Comparison of ENCODE assay signal across 17 cellular contexts in the genomic region with DNA sequence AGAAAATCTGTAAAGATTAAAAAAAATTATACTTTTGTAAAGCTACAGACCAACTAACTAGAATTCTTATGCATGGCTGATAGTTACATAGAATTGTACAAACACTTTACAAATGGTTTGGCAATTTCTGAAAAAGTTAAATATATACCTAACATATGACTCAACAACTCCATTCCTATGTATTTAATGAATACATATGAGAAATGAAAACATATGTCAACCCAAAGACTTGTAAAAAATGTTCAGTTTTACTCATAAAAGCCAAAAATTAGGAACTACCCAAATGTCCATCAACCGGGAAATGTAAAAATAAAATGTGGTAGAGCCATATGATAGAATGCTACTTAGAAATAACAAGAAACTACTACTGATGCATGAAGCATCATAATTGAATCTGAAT.
DNase-seq lines count a peak whose midpoint lies in the region; ATAC-seq and TF ChIP-seq lines count a peak whose summit lies in the region.
"Had no signal": no experiment of that assay in that cellular context is flagged by ENCODE, and none has a peak within 500 bp of the region (broad histone marks: within the 10 kb centered on the region; RNA-seq: fewer than 3 reads in every experiment).

No MANE protein-coding gene starts in this region.

- peak; percentile 75 to 78 for ATAC-seq in stimulated activated naive B cell treated with anti-CD40 and anti-IgM and Interleukin-4, amounts not matched to agents 10 μg/mL and 1 μg/mL and 100 μg/mL, for 72 hours (replicated peaks)
- ATAC-seq in HG02571 (IDR thresholded peaks at IDR 0.05; ENCODE audit: unreplicated experiment) (no peak), lower lobe of right lung (no peak)
- ATAC-seq in activated CD4-positive, alpha-beta T cell treated with anti-CD3 and anti-CD28 coated beads for 36 hours = no peak
- ATAC-seq: CD8-positive, alpha-beta T cell had no signal

- H3K4me3 ChIP-seq in OCI-LY3 (ENCODE audit: low read length) (no peak overlapping the region), lower lobe of right lung (no peak overlapping the region)
- H3K4me3 ChIP-seq: BLaER1 had no signal

- H3K9me3 Mint-ChIP-seq in stimulated activated naive B cell treated with anti-CD40 and anti-IgM and Interleukin-4, amounts not matched to agents 10 μg/mL and 1 μg/mL and 100 μg/mL, for 72 hours = no peaks in the 10 kb centered on the region
- peaks cover 2% of the 10 kb centered on the region for H3K9me3 Mint-ChIP-seq in activated CD4-positive, alpha-beta T cell treated with anti-CD3 and anti-CD28 coated beads for 36 hours (ENCODE audit: low read depth)

- intact Hi-C loops in activated CD4-positive, alpha-beta T cell treated with anti-CD3 and anti-CD28 coated beads for 36 hours (cut with DNase I, micrococcal nuclease) = no loop called here
- intact Hi-C loops in lower lobe of right lung (cut with DNase I) = no loop called here

- TF ChIP-seq CTCF in OCI-LY3 (IDR thresholded peaks at IDR 0.05; ENCODE audit: low read depth, low read length) = no peak
- no peak for TF ChIP-seq CTCF in lower lobe of right lung (IDR thresholded peaks at IDR 0.05)

- H3K4me1 ChIP-seq in OCI-LY3 (ENCODE audit: low read length) = peaks cover 51% of the 10 kb centered on the region
- no peaks in the 10 kb centered on the region for H3K4me1 ChIP-seq in lower lobe of right lung
- H3K4me1 ChIP-seq: BE2C, Caco-2 had no signal

- H3K9me3 ChIP-seq in OCI-LY3 (ENCODE audit: insufficient read depth, low read length) = no peaks in the 10 kb centered on the region
- H3K9me3 ChIP-seq in lower lobe of right lung = no peaks in the 10 kb centered on the region
- H3K9me3 ChIP-seq: BE2C, BLaER1, Caco-2 had no signal

- H3K27ac ChIP-seq in OCI-LY3 (ENCODE audit: low read length) (peak overlapping the region; percentile 81), lower lobe of right lung (no peak overlapping the region)
- H3K27ac ChIP-seq: BLaER1 had no signal

- no peak for DNase-seq in stimulated activated naive B cell treated with anti-CD40 and anti-IgM and Interleukin-4, amounts not matched to agents 10 μg/mL and 1 μg/mL and 100 μg/mL, for 72 hours
- no peak for DNase-seq in activated CD4-positive, alpha-beta T cell treated with anti-CD3 and anti-CD28 coated beads for 36 hours
- no peak for DNase-seq in lower lobe of right lung
- DNase-seq: 8988T; ACHN; BE2C; C1 segment of cervical spinal cord; Caco-2; Calu3; CD4-positive, CD25-positive, alpha-beta regulatory T cell; CD8-positive, alpha-beta T cell; DMS79 treated with DMSO at 0.1 percent for 48 hours; GF-D8 had no signal

- no peaks in the 10 kb centered on the region for H3K36me3 Mint-ChIP-seq in stimulated activated naive B cell treated with anti-CD40 and anti-IgM and Interleukin-4, amounts not matched to agents 10 μg/mL and 1 μg/mL and 100 μg/mL, for 72 hours
- no peaks in the 10 kb centered on the region for H3K36me3 Mint-ChIP-seq in activated CD4-positive, alpha-beta T cell treated with anti-CD3 and anti-CD28 coated beads for 36 hours (ENCODE audit: low read depth)
- H3K36me3 Mint-ChIP-seq: CD14-positive monocyte; CD4-positive, CD25-positive, alpha-beta regulatory T cell; CD8-positive, alpha-beta T cell had no signal

- CTCF ChIA-PET in activated CD4-positive, alpha-beta T cell treated with anti-CD3 and anti-CD28 coated beads for 36 hours (lab: Charles Lee) = no interaction called here

- H4K20me1 ChIP-seq in OCI-LY3 (ENCODE audit: insufficient read depth, low read length) = no peaks in the 10 kb centered on the region
- H4K20me1 ChIP-seq: BLaER1 had no signal

- no peaks in the 10 kb centered on the region for H3K79me2 ChIP-seq in OCI-LY3 (ENCODE audit: low read length)

- no peaks in the 10 kb centered on the region for H3K27me3 Mint-ChIP-seq in stimulated activated naive B cell treated with anti-CD40 and anti-IgM and Interleukin-4, amounts not matched to agents 10 μg/mL and 1 μg/mL and 100 μg/mL, for 72 hours
- H3K27me3 Mint-ChIP-seq in activated CD4-positive, alpha-beta T cell treated with anti-CD3 and anti-CD28 coated beads for 36 hours = no peaks in the 10 kb centered on the region
- H3K27me3 Mint-ChIP-seq: CD4-positive, CD25-positive, alpha-beta regulatory T cell had no signal

- H3K27me3 ChIP-seq in OCI-LY3 (ENCODE audit: low read depth, low read length) = no peaks in the 10 kb centered on the region
- no peaks in the 10 kb centered on the region for H3K27me3 ChIP-seq in lower lobe of right lung (ENCODE audit: low read depth)
- H3K27me3 ChIP-seq: BE2C, BLaER1 had no signal

- H3K9ac ChIP-seq in OCI-LY3 (ENCODE audit: low read length) = no peak overlapping the region
- H3K9ac ChIP-seq: BLaER1 had no signal

- H3K27ac Mint-ChIP-seq in stimulated activated naive B cell treated with anti-CD40 and anti-IgM and Interleukin-4, amounts not matched to agents 10 μg/mL and 1 μg/mL and 100 μg/mL, for 72 hours = no peak overlapping the region
- H3K27ac Mint-ChIP-seq in activated CD4-positive, alpha-beta T cell treated with anti-CD3 and anti-CD28 coated beads for 36 hours = no peak overlapping the region
- H3K27ac Mint-ChIP-seq: CD14-positive monocyte; CD8-positive, alpha-beta T cell had no signal

- no peak overlapping the region for H2AFZ ChIP-seq in OCI-LY3 (ENCODE audit: low read depth, low read length)

- peak overlapping the region; percentile 50 for H3K4me2 ChIP-seq in OCI-LY3 (ENCODE audit: low read length)
- H3K4me2 ChIP-seq: BLaER1 had no signal

- peaks cover 7% of the 10 kb centered on the region for H3K36me3 ChIP-seq in OCI-LY3 (replicated peaks; ENCODE audit: low read depth, low read length)
- H3K36me3 ChIP-seq in lower lobe of right lung = no peaks in the 10 kb centered on the region
- H3K36me3 ChIP-seq: BE2C, BLaER1 had no signal

- peaks cover 10 to 16% of the 10 kb centered on the region in 2 donors for H3K4me1 Mint-ChIP-seq in stimulated activated naive B cell treated with anti-CD40 and anti-IgM and Interleukin-4, amounts not matched to agents 10 μg/mL and 1 μg/mL and 100 μg/mL, for 72 hours
- peaks cover 21% of the 10 kb centered on the region for H3K4me1 Mint-ChIP-seq in activated CD4-positive, alpha-beta T cell treated with anti-CD3 and anti-CD28 coated beads for 36 hours
- H3K4me1 Mint-ChIP-seq: CD14-positive monocyte had no signal

- POLR2A ChIA-PET in activated CD4-positive, alpha-beta T cell treated with anti-CD3 and anti-CD28 coated beads for 36 hours (lab: Charles Lee) = no interaction called here

- no peak overlapping the region for H3K4me3 Mint-ChIP-seq in stimulated activated naive B cell treated with anti-CD40 and anti-IgM and Interleukin-4, amounts not matched to agents 10 μg/mL and 1 μg/mL and 100 μg/mL, for 72 hours
- no peak overlapping the region for H3K4me3 Mint-ChIP-seq in activated CD4-positive, alpha-beta T cell treated with anti-CD3 and anti-CD28 coated beads for 36 hours
- H3K4me3 Mint-ChIP-seq: CD14-positive monocyte; CD4-positive, CD25-positive, alpha-beta regulatory T cell; CD8-positive, alpha-beta T cell had no signal

Comparison
In these comparisons a context has a peak if more than half of its experiments do, and no peak if none do; other contexts are left out.
1. ATAC-seq: peak in stimulated activated naive B cell treated with anti-CD40 and anti-IgM and Interleukin-4, amounts not matched to agents 10 μg/mL and 1 μg/mL and 100 μg/mL, for 72 hours (2 of 2); none in HG02571 (single experiment), activated CD4-positive, alpha-beta T cell treated with anti-CD3 and anti-CD28 coated beads for 36 hours (single experiment) and lower lobe of right lung (0 of 2).